8 cellular contexts compared by ENCODE assay signal in genomic region chr1:24415910-24416665, GRCh38. TPM values are rescaled to one million over a fixed set of nuclear protein-coding genes. Genes with fewer than 3 reads are reported as not detected.
DNase-seq lines count a peak whose midpoint lies in the region; ATAC-seq and TF ChIP-seq lines count a peak whose summit lies in the region.

No MANE protein-coding gene starts in this region.

- peak; percentile 19 for DNase-seq in stimulated activated CD4-positive, alpha-beta T cell treated with anti-CD3 and anti-CD28 coated beads, Interleukin-4, amount 100 ng/mL, for 24 hours
- DNase-seq in stimulated activated CD4-positive, alpha-beta T cell treated with anti-CD3 and anti-CD28 coated beads, Interleukin-1b, Interleukin-23, amount 100 ng/mL, for 48 hours, result no peak
- DNase-seq in activated CD4-positive, alpha-beta T cell treated with anti-CD3 and anti-CD28 coated beads, Interleukin-2, amount 50 U/mL, for 1 hour, result peak; percentile 6
- DNase-seq in Right ventricle myocardium superior (peak; percentile 41), retinal pigment epithelial cell (ENCODE audit: low read depth) (no peak), cortex of kidney (lab: John Stamatoyannopoulos, UW) (no peak)

- H3K4me3 ChIP-seq in retinal pigment epithelial cell (ENCODE audit: low read length), result peak overlapping the region; percentile 92

- ATAC-seq in HG03354 (IDR thresholded peaks at IDR 0.05; ENCODE audit: poor library complexity, severe bottlenecking, unreplicated experiment) (peak; percentile 6), Right ventricle myocardium superior (ENCODE audit: poor library complexity) (peak; percentile 4), GM19324 (IDR thresholded peaks at IDR 0.05; ENCODE audit: low FRiP score, unreplicated experiment) (no peak)

- TF ChIP-seq CTCF in retinal pigment epithelial cell (conservative IDR thresholded peaks at IDR 0.05; ENCODE audit: low read depth, low read length), result no peak

- intact Hi-C loops in Right ventricle myocardium superior (cut with DNase I), result loop anchor here (5.0 kb wide), 1 partner anchor 86 kb away; the partner anchor contains the start of gene RCAN3

RNA-seq across cellular contexts. Expression of gene NIPAL3, which starts 0.5 kb away (rescaled TPM):
- total RNA-seq in Right ventricle myocardium superior, result 31.8 TPM

RNA-seq across cellular contexts. Expression of gene STPG1, which starts 2.5 kb away (rescaled TPM):
- total RNA-seq in Right ventricle myocardium superior, result 5.6 TPM

Comparison
In these comparisons a context has a peak if more than half of its experiments do, and no peak if none do; other contexts are left out.
1. DNase-seq: peak in stimulated activated CD4-positive, alpha-beta T cell treated with anti-CD3 and anti-CD28 coated beads, Interleukin-4, amount 100 ng/mL, for 24 hours (single experiment), activated CD4-positive, alpha-beta T cell treated with anti-CD3 and anti-CD28 coated beads, Interleukin-2, amount 50 U/mL, for 1 hour (single experiment) and Right ventricle myocardium superior (single experiment); none in stimulated activated CD4-positive, alpha-beta T cell treated with anti-CD3 and anti-CD28 coated beads, Interleukin-1b, Interleukin-23, amount 100 ng/mL, for 48 hours (single experiment), retinal pigment epithelial cell (single experiment) and cortex of kidney (single experiment).